1 cellular context compared by ENCODE assay signal in genomic region chr11:117984471-117984870, GRCh38.
TF ChIP-seq lines count a peak whose summit lies in the region.

No MANE protein-coding gene starts in this region.

TF ChIP-seq in WTC11, 78 proteins besides CTCF, POLR2A, EP300 and RAD21 (continued from another document):
- TF ChIP-seq EMX1 (CRISPR knock-in tag; IDR thresholded peaks at IDR 0.05) (no peak), MXD4 (CRISPR knock-in tag; IDR thresholded peaks at IDR 0.05; ENCODE audit: borderline replicate concordance) (no peak)
